8 cellular contexts compared by ENCODE assay signal in genomic region chr22:37303821-37304274, GRCh38. TPM values are rescaled to one million over a fixed set of nuclear protein-coding genes. Genes with fewer than 3 reads are reported as not detected.
DNase-seq lines count a peak whose midpoint lies in the region; ATAC-seq lines count a peak whose summit lies in the region.

No MANE protein-coding gene starts in this region.

- ATAC-seq in left cardiac atrium (peak in 1 of 2 donors; percentile 37), Right ventricle myocardium superior (ENCODE audit: poor library complexity) (no peak), HG03196 (IDR thresholded peaks at IDR 0.05; ENCODE audit: unreplicated experiment) (no peak)

- H3K27ac Mint-ChIP-seq in activated T-cell treated with anti-CD3 and anti-CD28 coated beads, Interleukin-2, amount 50 U/mL, for 24 hours, result peak overlapping the region; percentile 87
- H3K27ac Mint-ChIP-seq in immature natural killer cell, result peak overlapping the region; percentile 75 to 97 (median 86)

- peaks cover 54% of the 10 kb centered on the region for H3K36me3 Mint-ChIP-seq in activated T-cell treated with anti-CD3 and anti-CD28 coated beads, Interleukin-2, amount 50 U/mL, for 24 hours (ENCODE audit: low read depth)
- peaks cover 24 to 44% (median 41%) of the 10 kb centered on the region in 3 donors for H3K36me3 Mint-ChIP-seq in immature natural killer cell

- peak overlapping the region; percentile 48 for H3K4me3 Mint-ChIP-seq in activated T-cell treated with anti-CD3 and anti-CD28 coated beads, Interleukin-2, amount 50 U/mL, for 24 hours
- H3K4me3 Mint-ChIP-seq in immature natural killer cell, result peak overlapping the region in 2 of 5 donors; percentile 22 to 47

- no peaks in the 10 kb centered on the region for H3K9me3 Mint-ChIP-seq in activated T-cell treated with anti-CD3 and anti-CD28 coated beads, Interleukin-2, amount 50 U/mL, for 24 hours
- no peaks in the 10 kb centered on the region for H3K9me3 Mint-ChIP-seq in immature natural killer cell

- H3K27me3 Mint-ChIP-seq in activated T-cell treated with anti-CD3 and anti-CD28 coated beads, Interleukin-2, amount 50 U/mL, for 24 hours, result no peaks in the 10 kb centered on the region
- H3K27me3 Mint-ChIP-seq in immature natural killer cell (ENCODE audit: low read depth in 3 of 3), result peaks cover 12 to 18% (median 13%) of the 10 kb centered on the region in 3 donors

- H3K4me1 Mint-ChIP-seq in activated T-cell treated with anti-CD3 and anti-CD28 coated beads, Interleukin-2, amount 50 U/mL, for 24 hours (ENCODE audit: low read depth), result peaks cover 93% of the 10 kb centered on the region
- peaks cover 86 to 87% of the 10 kb centered on the region in 2 donors for H3K4me1 Mint-ChIP-seq in immature natural killer cell

- intact Hi-C loops in left cardiac atrium (cut with DNase I) (no loop called here), Right ventricle myocardium superior (cut with DNase I) (no loop called here)

- DNase-seq in left cardiac atrium (peak; percentile 48), Right ventricle myocardium superior (no peak), immature natural killer cell (no peak), middle frontal gyrus (ENCODE audit: extremely low spot score, low spot score) (no peak), ecto neural progenitor cell (ENCODE audit: low spot score) (no peak)
- DNase-seq in activated T-cell treated with anti-CD3 and anti-CD28 coated beads, Interleukin-2, amount 50 U/mL, for 24 hours, result peak; percentile 78
- peak; percentile 47 for DNase-seq in stimulated activated CD8-positive, alpha-beta memory T cell treated with anti-CD3 and anti-CD28 coated beads, Interleukin-7, amount 100 ng/mL, for 24 hours (ENCODE audit: low read depth)

RNA-seq across cellular contexts. Expression of gene CYTH4, which starts 21.5 kb away (rescaled TPM):
- total RNA-seq in left cardiac atrium, result 10 to 100 TPM; 12.7 to 15.3 TPM
- 7.0 TPM for total RNA-seq in Right ventricle myocardium superior
- 10 to 100 TPM; 42.5 to 95.4 (median 54.1) TPM for polyA plus RNA-seq in immature natural killer cell

RNA-seq across cellular contexts. Expression of gene RAC2, which starts 59.8 kb away (rescaled TPM):
- total RNA-seq in left cardiac atrium (10 to 100 TPM in 1 of 2 donors, 1 to 10 TPM in 1; 6.4 to 12.5 TPM), Right ventricle myocardium superior (4.1 TPM)
- 1,000 to 10,000 TPM in 2 of 3 donors, 100 to 1,000 TPM in 1; 962 to 1,843 (median 1,262) TPM for polyA plus RNA-seq in immature natural killer cell

Comparison
In these comparisons a context has a peak if more than half of its experiments do, and no peak if none do; other contexts are left out.
1. DNase-seq: peak in left cardiac atrium (single experiment), activated T-cell treated with anti-CD3 and anti-CD28 coated beads, Interleukin-2, amount 50 U/mL, for 24 hours (single experiment) and stimulated activated CD8-positive, alpha-beta memory T cell treated with anti-CD3 and anti-CD28 coated beads, Interleukin-7, amount 100 ng/mL, for 24 hours (single experiment); none in Right ventricle myocardium superior (single experiment), immature natural killer cell (0 of 3), middle frontal gyrus (single experiment) and ecto neural progenitor cell (single experiment).